Comparison of ENCODE assay signal across 10 cellular contexts in the genomic region with DNA sequence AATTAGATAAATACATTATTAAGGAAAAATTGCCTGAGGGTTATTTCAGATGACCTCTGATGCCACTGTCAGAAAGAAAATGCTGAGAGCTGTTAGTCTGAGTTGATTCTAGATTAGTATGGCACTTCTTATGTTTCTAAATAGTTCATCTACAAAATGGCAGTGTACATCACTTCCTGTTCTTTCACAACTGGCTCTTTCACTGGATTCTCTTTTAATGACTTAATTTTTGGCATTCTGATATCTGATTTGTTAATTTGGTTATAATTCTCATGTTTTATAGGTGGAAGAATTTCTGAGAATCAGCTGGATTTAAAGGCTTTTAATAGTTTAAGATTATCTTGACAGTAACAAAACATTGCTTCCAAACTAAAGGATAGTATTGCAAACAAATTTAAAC. TPM values are rescaled to one million over a fixed set of nuclear protein-coding genes. Genes with fewer than 3 reads are reported as not detected.
A peak's percentile ranks its signal among the peaks of the same experiment; 100 is the strongest.
DNase-seq lines count a peak whose midpoint lies in the region; ATAC-seq, FAIRE-seq and TF ChIP-seq lines count a peak whose summit lies in the region.
"Had no signal": no experiment of that assay in that cellular context is flagged by ENCODE, and none has a peak within 500 bp of the region (broad histone marks: within the 10 kb centered on the region; RNA-seq: fewer than 3 reads in every experiment).

No MANE protein-coding gene starts in this region.

- peaks cover 4% of the 10 kb centered on the region for H3K36me3 ChIP-seq in right atrium auricular region
- no peaks in the 10 kb centered on the region for H3K36me3 ChIP-seq in uterus
- H3K36me3 ChIP-seq in aorta (ENCODE audit: control insufficient read depth in 1 of 2, insufficient read depth in 2 of 2, low read length in 1 of 2), result no peaks in the 10 kb centered on the region
- H3K36me3 ChIP-seq in testis (ENCODE audit: low read depth, missing control alignments), result no peaks in the 10 kb centered on the region

- H3K27ac ChIP-seq in right atrium auricular region (peak overlapping the region; percentile 3 to 45), right cardiac atrium (ENCODE audit: low read length) (no peak overlapping the region), uterus (peak overlapping the region; percentile 6 to 38), aorta (ENCODE audit: low read depth in 1 of 2, low read length in 2 of 2) (no peak overlapping the region), testis (no peak overlapping the region)

- H3K9me3 ChIP-seq in right atrium auricular region (no peaks in the 10 kb centered on the region), right cardiac atrium (ENCODE audit: control insufficient read depth, low read length) (no peaks in the 10 kb centered on the region), uterus (no peaks in the 10 kb centered on the region), aorta (ENCODE audit: control insufficient read depth, low read length) (no peaks in the 10 kb centered on the region), testis (no peaks in the 10 kb centered on the region)

- no peaks in the 10 kb centered on the region for H3K27me3 Mint-ChIP-seq in activated T-helper 17 cell treated with anti-CD3 and anti-CD28 coated beads, Interleukin-2, amount 50 U/mL, for 72 hours
- H3K27me3 Mint-ChIP-seq: dendritic cell treated with granulocyte-macrophage colony-stimulating factor and Interleukin-4, amounts not matched to agents 40 ng/mL and 50 ng/mL, for 4 days had no signal

- peak; percentile 30 for FAIRE-seq in islet of Langerhans (lab: Jason Lieb, UNC)

- TF ChIP-seq CTCF in right atrium auricular region (IDR thresholded peaks at IDR 0.05) (no peak), uterus (IDR thresholded peaks at IDR 0.05) (no peak), testis (IDR thresholded peaks at IDR 0.05) (no peak)

- intact Hi-C loops in right cardiac atrium (cut with DNase I), result no loop called here
- intact Hi-C loops in uterus (cut with DNase I; ENCODE audit: low total_unique reads), result no loop called here
- intact Hi-C loops in aorta (cut with DNase I), result loop anchor here in 1 of 2 donors (10.0 kb wide), 1 partner anchor 51 kb away; no protein-coding TSS in a partner anchor
- intact Hi-C loops in left colon (cut with DNase I, micrococcal nuclease), result no loop called here
- intact Hi-C loops in testis (cut with DNase I; ENCODE audit: low total_unique reads), result no loop called here

- H3K9me3 Mint-ChIP-seq in activated T-helper 17 cell treated with anti-CD3 and anti-CD28 coated beads, Interleukin-2, amount 50 U/mL, for 72 hours, result no peaks in the 10 kb centered on the region
- H3K9me3 Mint-ChIP-seq: dendritic cell treated with granulocyte-macrophage colony-stimulating factor and Interleukin-4, amounts not matched to agents 40 ng/mL and 50 ng/mL, for 4 days had no signal

- H3K4me1 ChIP-seq in right atrium auricular region (peaks cover 0 to 26% of the 10 kb centered on the region in 2 donors), right cardiac atrium (ENCODE audit: control insufficient read depth, insufficient read depth, low read length) (no peaks in the 10 kb centered on the region), uterus (peaks cover 0 to 9% of the 10 kb centered on the region in 2 donors), aorta (ENCODE audit: control insufficient read depth in 1 of 2, insufficient read depth in 2 of 2, low read length in 2 of 2) (peaks cover 0 to 1% of the 10 kb centered on the region in 2 donors), testis (peaks cover 4% of the 10 kb centered on the region)

- no peak for ATAC-seq in right cardiac atrium
- no peak for ATAC-seq in activated T-helper 17 cell treated with anti-CD3 and anti-CD28 coated beads, Interleukin-2, amount 50 U/mL, for 72 hours (replicated peaks)
- no peak for ATAC-seq in aorta (ENCODE audit: low FRiP score)
- ATAC-seq in left colon, result no peak

- peaks cover 27% of the 10 kb centered on the region for H3K4me1 Mint-ChIP-seq in activated T-helper 17 cell treated with anti-CD3 and anti-CD28 coated beads, Interleukin-2, amount 50 U/mL, for 72 hours

- TF ChIP-seq POLR2A in uterus (IDR thresholded peaks at IDR 0.05) (no peak), testis (IDR thresholded peaks at IDR 0.05) (no peak)

- H3K27ac Mint-ChIP-seq in activated T-helper 17 cell treated with anti-CD3 and anti-CD28 coated beads, Interleukin-2, amount 50 U/mL, for 72 hours, result peak overlapping the region; percentile 97
- H3K27ac Mint-ChIP-seq: dendritic cell treated with granulocyte-macrophage colony-stimulating factor and Interleukin-4, amounts not matched to agents 40 ng/mL and 50 ng/mL, for 4 days had no signal

- no peak overlapping the region for H3K4me3 ChIP-seq in right atrium auricular region
- no peak overlapping the region for H3K4me3 ChIP-seq in right cardiac atrium (ENCODE audit: low read length)
- H3K4me3 ChIP-seq in uterus, result no peak overlapping the region
- H3K4me3 ChIP-seq in aorta (ENCODE audit: low read length in 2 of 2), result no peak overlapping the region
- no peak overlapping the region for H3K4me3 ChIP-seq in testis

- DNase-seq in right atrium auricular region (ENCODE audit: low spot score), result no peak
- no peak for DNase-seq in right cardiac atrium
- no peak for DNase-seq in uterus
- DNase-seq in aorta, result no peak
- DNase-seq in left colon, result no peak
- DNase-seq in testis, result no peak
- DNase-seq: DMS79 treated with DMSO at 0.1 percent for 48 hours had no signal

- H3K36me3 Mint-ChIP-seq in activated T-helper 17 cell treated with anti-CD3 and anti-CD28 coated beads, Interleukin-2, amount 50 U/mL, for 72 hours (ENCODE audit: low read depth), result peaks cover 41% of the 10 kb centered on the region

- peak overlapping the region; percentile 97 for H3K4me3 Mint-ChIP-seq in activated T-helper 17 cell treated with anti-CD3 and anti-CD28 coated beads, Interleukin-2, amount 50 U/mL, for 72 hours
- H3K4me3 Mint-ChIP-seq: dendritic cell treated with granulocyte-macrophage colony-stimulating factor and Interleukin-4, amounts not matched to agents 40 ng/mL and 50 ng/mL, for 4 days had no signal

- H3K27me3 ChIP-seq in right atrium auricular region (no peaks in the 10 kb centered on the region), right cardiac atrium (ENCODE audit: control insufficient read depth, insufficient read depth) (no peaks in the 10 kb centered on the region), uterus (no peaks in the 10 kb centered on the region), aorta (ENCODE audit: control insufficient read depth in 1 of 2, insufficient read depth in 2 of 2, low read length in 1 of 2) (no peaks in the 10 kb centered on the region), testis (no peaks in the 10 kb centered on the region)

RNA-seq across cellular contexts. Expression of gene TAOK1, which starts 3.3 kb away (rescaled TPM):
- 10 to 100 TPM; 42.9 to 45.1 TPM for total RNA-seq in right atrium auricular region
- 10 to 100 TPM; 46.7 to 72.2 (median 51.1) TPM for total RNA-seq in right cardiac atrium
- polyA plus RNA-seq in right cardiac atrium, result 9.8 TPM
- total RNA-seq in activated T-helper 17 cell treated with anti-CD3 and anti-CD28 coated beads, Interleukin-2, amount 50 U/mL, for 72 hours, result 10 to 100 TPM; 40.0 to 42.0 TPM
- total RNA-seq in uterus, result 100 to 1,000 TPM in 1 of 4 donors, 10 to 100 TPM in 3; 24.6 to 102 (median 64.9) TPM
- 10 to 100 TPM; 78.8 to 85.6 TPM for total RNA-seq in aorta
- polyA plus RNA-seq in aorta, result 10 to 100 TPM in 1 of 2 donors, 1 to 10 TPM in 1; 3.9 to 12.9 TPM
- 10 to 100 TPM; 50.6 to 54.9 TPM for total RNA-seq in left colon
- total RNA-seq in testis, result 100 to 1,000 TPM; 101 to 107 TPM
- 28.4 TPM for polyA plus RNA-seq in testis (ENCODE audit: insufficient read depth, low read depth, low replicate concordance)

Comparison
In these comparisons a context has a peak if more than half of its experiments do, and no peak if none do; other contexts are left out.
1. H3K27ac ChIP-seq: peak in right atrium auricular region (2 of 2) and uterus (2 of 2); none in right cardiac atrium (single experiment), aorta (0 of 2) and testis (0 of 2).